28 cellular contexts compared by ENCODE assay signal in genomic region chr2:159894145-159894838, GRCh38. TPM values are rescaled to one million over a fixed set of nuclear protein-coding genes. Genes with fewer than 3 reads are reported as not detected.
DNase-seq lines count a peak whose midpoint lies in the region; ATAC-seq, FAIRE-seq and TF ChIP-seq lines count a peak whose summit lies in the region.
"Had no signal": no experiment of that assay in that cellular context is flagged by ENCODE, and none has a peak within 500 bp of the region (broad histone marks: within the 10 kb centered on the region; RNA-seq: fewer than 3 reads in every experiment).

No MANE protein-coding gene starts in this region.

- no peaks in the 10 kb centered on the region for H3K27me3 Mint-ChIP-seq in activated naive CD8-positive, alpha-beta T cell treated with anti-CD3 and anti-CD28 coated beads, Interleukin-2, amount 50 U/mL, for 24 hours
- H3K27me3 Mint-ChIP-seq in activated naive CD8-positive, alpha-beta T cell treated with anti-CD3 and anti-CD28 coated beads for 36 hours = no peaks in the 10 kb centered on the region
- H3K27me3 Mint-ChIP-seq: activated CD8-positive, alpha-beta memory T cell treated with anti-CD3 and anti-CD28 coated beads, Interleukin-2, amount 10 ng/mL, durations not matched to agents 7 days and 5 days; CD4-positive, alpha-beta T cell had no signal

- BruUV-seq in mammary epithelial cell (replicated peaks; lab: Mats Ljungman, UMichigan) (no TSS peak), PC-3 (replicated peaks; lab: Mats Ljungman, UMichigan) (no TSS peak)

- H3K9me2 ChIP-seq in PC-3 (replicated peaks; ENCODE audit: low read length) = no peaks in the 10 kb centered on the region

- peaks cover 85% of the 10 kb centered on the region for H3K4me1 Mint-ChIP-seq in activated naive CD8-positive, alpha-beta T cell treated with anti-CD3 and anti-CD28 coated beads, Interleukin-2, amount 50 U/mL, for 24 hours
- peaks cover 63% of the 10 kb centered on the region for H3K4me1 Mint-ChIP-seq in activated naive CD8-positive, alpha-beta T cell treated with anti-CD3 and anti-CD28 coated beads for 36 hours

- H3K9ac ChIP-seq in mammary epithelial cell (ENCODE audit: insufficient read depth, low read length) (no peak overlapping the region), PC-3 (ENCODE audit: low read length) (no peak overlapping the region)

- no peak for ATAC-seq in activated naive CD8-positive, alpha-beta T cell treated with anti-CD3 and anti-CD28 coated beads, Interleukin-2, amount 50 U/mL, for 24 hours
- ATAC-seq in PC-3 = no peak
- ATAC-seq: activated CD8-positive, alpha-beta memory T cell treated with anti-CD3 and anti-CD28 coated beads, Interleukin-2, amount 10 ng/mL, durations not matched to agents 7 days and 5 days; natural killer cell had no signal

- no peaks in the 10 kb centered on the region for H3K36me3 ChIP-seq in mammary epithelial cell (ENCODE audit: insufficient read depth, low read length)
- no peaks in the 10 kb centered on the region for H3K36me3 ChIP-seq in PC-3 (ENCODE audit: low read depth, low read length)

- TF ChIP-seq CTCF in mammary epithelial cell (conservative IDR thresholded peaks at IDR 0.05 in 1 of 2, IDR thresholded peaks at IDR 0.05 in 1 of 2; ENCODE audit: extremely low read depth in 1 of 2, insufficient read depth in 1 of 2, low read depth in 1 of 2, low read length in 2 of 2) (no peak), PC-3 (conservative IDR thresholded peaks at IDR 0.05; ENCODE audit: low read depth, low read length) (no peak)

- H3K9me3 ChIP-seq in mammary epithelial cell (replicated peaks; ENCODE audit: insufficient read depth, low read length) (no peaks in the 10 kb centered on the region), PC-3 (ENCODE audit: low read length) (no peaks in the 10 kb centered on the region)
- H3K9me3 ChIP-seq: spleen had no signal

- dilution Hi-C loops in mammary epithelial cell (cut with HindIII; ENCODE audit: low sequenced_read_pairs) = no loop called here

- no peaks in the 10 kb centered on the region for H3K9me3 Mint-ChIP-seq in activated naive CD8-positive, alpha-beta T cell treated with anti-CD3 and anti-CD28 coated beads, Interleukin-2, amount 50 U/mL, for 24 hours
- H3K9me3 Mint-ChIP-seq in activated naive CD8-positive, alpha-beta T cell treated with anti-CD3 and anti-CD28 coated beads for 36 hours = no peaks in the 10 kb centered on the region
- H3K9me3 Mint-ChIP-seq: CD4-positive, alpha-beta T cell; natural killer cell; type B pancreatic cell had no signal

- CTCF ChIA-PET in mammary epithelial cell (lab: Charles Lee; ENCODE audit: low non-redundant PET) (no interaction called here), PC-3 (lab: Charles Lee) (no interaction called here)

- H3K4me2 ChIP-seq in mammary epithelial cell (ENCODE audit: insufficient read depth, low read depth, low read length) (peak overlapping the region; percentile 41), PC-3 (ENCODE audit: low read length) (no peak overlapping the region)

- H4K20me1 ChIP-seq in mammary epithelial cell (ENCODE audit: insufficient read depth, low read length) = no peaks in the 10 kb centered on the region
- no peaks in the 10 kb centered on the region for H4K20me1 ChIP-seq in PC-3 (ENCODE audit: low read length)

- H3K36me3 Mint-ChIP-seq in activated naive CD8-positive, alpha-beta T cell treated with anti-CD3 and anti-CD28 coated beads, Interleukin-2, amount 50 U/mL, for 24 hours (ENCODE audit: low read depth) = peaks cover 37% of the 10 kb centered on the region
- peaks cover 35% of the 10 kb centered on the region for H3K36me3 Mint-ChIP-seq in activated naive CD8-positive, alpha-beta T cell treated with anti-CD3 and anti-CD28 coated beads for 36 hours
- H3K36me3 Mint-ChIP-seq: type B pancreatic cell had no signal

- 6% methylated on average over 8 of the region's 8 CpGs for WGBS in mammary epithelial cell (ENCODE audit: low coverage, missing lambda C conversion rate)

- no peak for DNase-seq in activated naive CD8-positive, alpha-beta T cell treated with anti-CD3 and anti-CD28 coated beads, Interleukin-2, amount 50 U/mL, for 24 hours
- DNase-seq in activated naive CD8-positive, alpha-beta T cell treated with anti-CD3 and anti-CD28 coated beads for 36 hours = no peak
- DNase-seq in HT-29 (ENCODE audit: low spot score) (peak; percentile 66), mammary epithelial cell (peak; percentile 35), urothelium cell line (ENCODE audit: low spot score) (peak; percentile 25), NCI-H2029 treated with DMSO at 0.1 percent for 48 hours (lab: John Stamatoyannopoulos, UW) (no peak), PC-3 (no peak)
- DNase-seq: activated CD8-positive, alpha-beta memory T cell treated with anti-CD3 and anti-CD28 coated beads, Interleukin-2, amount 10 ng/mL, durations not matched to agents 7 days and 5 days; anterior cingulate cortex; caudate nucleus; CD4-positive, alpha-beta T cell; DMS153; dorsolateral prefrontal cortex; glutamatergic neuron; HCEC 1CT; KG1; left cardiac atrium; mesendoderm; MV-4-11; natural killer cell; NCI-H526 treated with DMSO at 0.1 percent for 48 hours; retina; spleen; stimulated activated CD4-positive, alpha-beta T cell treated with anti-CD3 and anti-CD28 coated beads, Interleukin-4, amount 100 ng/mL, for 1 hour; T1000 had no signal

- H3K4me1 ChIP-seq in mammary epithelial cell (ENCODE audit: insufficient read depth, low read length) = peaks cover 38% of the 10 kb centered on the region
- H3K4me1 ChIP-seq in PC-3 (ENCODE audit: insufficient read depth, low read length) = peaks cover 22% of the 10 kb centered on the region

- H3K4me3 ChIP-seq in mammary epithelial cell (replicated peaks in 1 of 3; ENCODE audit: insufficient read depth in 1 of 3, low read depth in 2 of 3, low read length in 3 of 3) (no peak overlapping the region), PC-3 (ENCODE audit: low read length) (no peak overlapping the region)
- H3K4me3 ChIP-seq: dorsolateral prefrontal cortex, spleen had no signal

- no peak overlapping the region for H3K27ac ChIP-seq in mammary epithelial cell (ENCODE audit: insufficient read depth, low read depth, low read length)
- H3K27ac ChIP-seq in PC-3 (ENCODE audit: low read length) = no peak overlapping the region
- H3K27ac ChIP-seq: dorsolateral prefrontal cortex had no signal

- peak overlapping the region; percentile 65 for H3K27ac Mint-ChIP-seq in activated naive CD8-positive, alpha-beta T cell treated with anti-CD3 and anti-CD28 coated beads, Interleukin-2, amount 50 U/mL, for 24 hours
- H3K27ac Mint-ChIP-seq in activated naive CD8-positive, alpha-beta T cell treated with anti-CD3 and anti-CD28 coated beads for 36 hours = no peak overlapping the region
- H3K27ac Mint-ChIP-seq: activated CD8-positive, alpha-beta memory T cell treated with anti-CD3 and anti-CD28 coated beads, Interleukin-2, amount 10 ng/mL, durations not matched to agents 7 days and 5 days; CD4-positive, alpha-beta T cell; type B pancreatic cell had no signal

- no peak overlapping the region for H3K4me3 Mint-ChIP-seq in activated naive CD8-positive, alpha-beta T cell treated with anti-CD3 and anti-CD28 coated beads, Interleukin-2, amount 50 U/mL, for 24 hours
- no peak overlapping the region for H3K4me3 Mint-ChIP-seq in activated naive CD8-positive, alpha-beta T cell treated with anti-CD3 and anti-CD28 coated beads for 36 hours
- H3K4me3 Mint-ChIP-seq: activated CD8-positive, alpha-beta memory T cell treated with anti-CD3 and anti-CD28 coated beads, Interleukin-2, amount 10 ng/mL, durations not matched to agents 7 days and 5 days; CD4-positive, alpha-beta T cell; natural killer cell; type B pancreatic cell had no signal

- peak overlapping the region; percentile 80 for H2AFZ ChIP-seq in mammary epithelial cell (ENCODE audit: low read depth, low read length)
- H2AFZ ChIP-seq in PC-3 (ENCODE audit: low read length) = no peak overlapping the region

- in situ Hi-C loops in mammary epithelial cell (cut with MboI; ENCODE audit: low sequenced_read_pairs in 2 of 2) = no loop called here

- intact Hi-C loops in mammary epithelial cell (cut with micrococcal nuclease) = no loop called here
- intact Hi-C loops in PC-3 (cut with micrococcal nuclease) = no loop called here

- POLR2A ChIA-PET in PC-3 (lab: Charles Lee; ENCODE audit: unreplicated experiment) = no interaction called here

- H3K79me2 ChIP-seq in mammary epithelial cell (ENCODE audit: insufficient read depth, low read length) (no peaks in the 10 kb centered on the region), PC-3 (ENCODE audit: low read length) (no peaks in the 10 kb centered on the region)

- H3K27me3 ChIP-seq in mammary epithelial cell (ENCODE audit: insufficient read depth, low read length) = no peaks in the 10 kb centered on the region
- no peaks in the 10 kb centered on the region for H3K27me3 ChIP-seq in PC-3 (ENCODE audit: low read length)
- H3K27me3 ChIP-seq: spleen had no signal

- H3F3A ChIP-seq in PC-3 (ENCODE audit: low read length, unreplicated experiment) = no peaks in the 10 kb centered on the region

- no peak for FAIRE-seq in urothelium cell line (lab: Jason Lieb, UNC)
- FAIRE-seq: endothelial cell of umbilical vein had no signal

RNA-seq across cellular contexts. Expression of gene LY75, which starts 10.3 kb away (rescaled TPM):
- 10 to 100 TPM; 22.2 to 24.0 TPM for total RNA-seq in activated naive CD8-positive, alpha-beta T cell treated with anti-CD3 and anti-CD28 coated beads for 36 hours
- total RNA-seq in HT-29 (2014; rRNA removed; shearing (Covaris generic)) = 22.7 and 27.2 TPM in 2 replicates
- total RNA-seq in mammary epithelial cell (10 to 100 TPM in 1 of 2 donors, 1 to 10 TPM in 1; 5.1 to 68.3 TPM), PC-3 (2014; rRNA removed) (not detected in 2 replicates)
- 4.3 TPM for polyA plus RNA-seq in mammary epithelial cell
- 4.6 TPM for polyA minus RNA-seq in mammary epithelial cell
- total RNA-seq: G401 had no signal

Comparison
In these comparisons a context has a peak if more than half of its experiments do, and no peak if none do; other contexts are left out.
1. DNase-seq: peak in HT-29 (single experiment), mammary epithelial cell (single experiment) and urothelium cell line (single experiment); none in activated naive CD8-positive, alpha-beta T cell treated with anti-CD3 and anti-CD28 coated beads, Interleukin-2, amount 50 U/mL, for 24 hours (single experiment), activated naive CD8-positive, alpha-beta T cell treated with anti-CD3 and anti-CD28 coated beads for 36 hours (single experiment), NCI-H2029 treated with DMSO at 0.1 percent for 48 hours (single experiment) and PC-3 (single experiment).